In the genomic region with DNA sequence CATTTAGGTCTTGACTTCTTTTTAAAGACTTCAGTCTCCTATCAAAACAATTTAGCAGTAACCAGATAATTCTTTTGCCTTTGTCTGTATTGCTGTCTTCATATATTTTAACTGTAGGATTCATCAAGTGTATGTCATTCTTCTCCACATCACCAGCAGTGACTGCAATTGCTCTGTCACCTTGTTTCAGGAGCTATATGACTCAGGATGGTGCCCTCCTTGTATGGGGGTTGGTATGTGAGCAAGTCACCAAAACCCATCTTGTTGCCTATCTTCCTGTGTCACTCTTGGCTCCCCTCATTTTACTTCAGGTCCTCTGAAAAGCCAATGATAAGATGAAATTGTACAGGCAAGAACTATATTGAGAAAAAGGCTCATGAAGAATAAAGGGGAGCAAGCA, we compare ENCODE assay signal across 27 cellular contexts.
"Had no signal": no experiment of that assay in that cellular context is flagged by ENCODE, and none has a peak within 500 bp of the region (broad histone marks: within the 10 kb centered on the region; RNA-seq: fewer than 3 reads in every experiment).

No MANE protein-coding gene starts in this region.

- ATAC-seq: activated CD4-positive, alpha-beta T cell treated with anti-CD3 and anti-CD28 coated beads for 36 hours; activated T-cell treated with anti-CD3 and anti-CD28 coated beads, Interleukin-2, amount 50 U/mL, for 4 hours; activated T-helper 17 cell treated with anti-CD3 and anti-CD28 coated beads, Interleukin-2, amount 50 U/mL, for 72 hours; effector memory CD8-positive, alpha-beta T cell; foreskin keratinocyte; gastrocnemius medialis; heart left ventricle; T-cell had no signal

- H3K4me1 Mint-ChIP-seq: activated CD4-positive, alpha-beta T cell treated with anti-CD3 and anti-CD28 coated beads for 36 hours; activated CD4-positive, alpha-beta T cell treated with anti-CD3 and anti-CD28 coated beads, Interleukin-2, amount 10 ng/mL, durations not matched to agents 24 days and 14 days; activated naive CD4-positive, alpha-beta T cell treated with anti-CD3 and anti-CD28 coated beads, Interleukin-2, amount 10 ng/mL, durations not matched to agents 7 days and 5 days; activated T-helper 17 cell treated with anti-CD3 and anti-CD28 coated beads, Interleukin-2, amount 50 U/mL, for 72 hours; T-cell had no signal

- H3K27ac Mint-ChIP-seq: activated CD4-positive, alpha-beta memory T cell treated with anti-CD3 and anti-CD28 coated beads for 36 hours; activated CD4-positive, alpha-beta T cell treated with anti-CD3 and anti-CD28 coated beads for 36 hours; activated CD4-positive, alpha-beta T cell treated with anti-CD3 and anti-CD28 coated beads, Interleukin-2, amount 10 ng/mL, durations not matched to agents 24 days and 14 days; activated naive CD4-positive, alpha-beta T cell treated with anti-CD3 and anti-CD28 coated beads, Interleukin-2, amount 10 ng/mL, durations not matched to agents 7 days and 5 days; activated naive CD8-positive, alpha-beta T cell; activated T-helper 17 cell treated with anti-CD3 and anti-CD28 coated beads, Interleukin-2, amount 50 U/mL, for 72 hours; effector memory CD8-positive, alpha-beta T cell; T-cell; T-helper 1 cell treated with Interleukin-12 subunit alpha and Interleukin-12 subunit beta and Interleukin-4 antibody, amounts not matched to agents 30 μg/mL and 1 μg/mL, for 36 hours; T-helper 2 cell treated with Interferon-gamma antibody and Interleukin-4, amounts not matched to agents 5 μg/mL and 100 μg/mL, for 36 hours had no signal

- H3K36me3 Mint-ChIP-seq: activated CD4-positive, alpha-beta memory T cell treated with anti-CD3 and anti-CD28 coated beads for 36 hours; activated naive CD4-positive, alpha-beta T cell treated with anti-CD3 and anti-CD28 coated beads, Interleukin-2, amount 10 ng/mL, durations not matched to agents 7 days and 5 days; activated naive CD8-positive, alpha-beta T cell; T-cell had no signal

- H3K27me3 ChIP-seq: brain microvascular endothelial cell, esophagus muscularis mucosa, foreskin keratinocyte, gastrocnemius medialis, heart left ventricle had no signal

- H3K9me3 Mint-ChIP-seq: activated CD4-positive, alpha-beta T cell treated with anti-CD3 and anti-CD28 coated beads, Interleukin-2, amount 10 ng/mL, durations not matched to agents 24 days and 14 days had no signal

- DNase-seq: activated CD4-positive, alpha-beta memory T cell treated with anti-CD3 and anti-CD28 coated beads for 36 hours; activated CD4-positive, alpha-beta T cell treated with anti-CD3 and anti-CD28 coated beads for 36 hours; activated CD4-positive, alpha-beta T cell treated with anti-CD3 and anti-CD28 coated beads, Interleukin-2, amount 10 ng/mL, durations not matched to agents 24 days and 14 days; activated CD4-positive, CD25-positive, alpha-beta regulatory T cell; activated CD4-positive, CD25-positive, alpha-beta regulatory T cell treated with anti-CD3 and anti-CD28 coated beads, Interleukin-2, amount 50 U/mL, for 72 hours; activated effector memory CD4-positive, alpha-beta T cell treated with Interleukin-2 at 50 U/mL for 16 hours; activated naive CD4-positive, alpha-beta T cell treated with anti-CD3 and anti-CD28 coated beads, Interleukin-2, amount 10 ng/mL, durations not matched to agents 7 days and 5 days; activated T-cell treated with anti-CD3 and anti-CD28 coated beads, Interleukin-2, amount 50 U/mL, for 4 hours; amniotic stem cell; brain microvascular endothelial cell; cortex of kidney; dermis blood vessel endothelial cell; effector CD4-positive, alpha-beta T cell; effector memory CD8-positive, alpha-beta T cell; erythroblast; foreskin keratinocyte; gastrocnemius medialis; glutamatergic neuron; SW 1271; T-cell; T1000 had no signal

- H3K27ac ChIP-seq: brain microvascular endothelial cell, esophagus muscularis mucosa, foreskin keratinocyte, gastrocnemius medialis, heart left ventricle had no signal

- H3K4me3 Mint-ChIP-seq: activated CD4-positive, alpha-beta memory T cell treated with anti-CD3 and anti-CD28 coated beads for 36 hours; activated CD4-positive, alpha-beta T cell treated with anti-CD3 and anti-CD28 coated beads for 36 hours; activated CD4-positive, alpha-beta T cell treated with anti-CD3 and anti-CD28 coated beads, Interleukin-2, amount 10 ng/mL, durations not matched to agents 24 days and 14 days; activated naive CD4-positive, alpha-beta T cell treated with anti-CD3 and anti-CD28 coated beads, Interleukin-2, amount 10 ng/mL, durations not matched to agents 7 days and 5 days; activated naive CD8-positive, alpha-beta T cell; activated T-cell treated with anti-CD3 and anti-CD28 coated beads, Interleukin-2, amount 50 U/mL, for 4 hours; activated T-helper 17 cell treated with anti-CD3 and anti-CD28 coated beads, Interleukin-2, amount 50 U/mL, for 72 hours; effector memory CD8-positive, alpha-beta T cell; T-cell; T-helper 1 cell treated with Interleukin-12 subunit alpha and Interleukin-12 subunit beta and Interleukin-4 antibody, amounts not matched to agents 30 μg/mL and 1 μg/mL, for 36 hours; T-helper 2 cell treated with Interferon-gamma antibody and Interleukin-4, amounts not matched to agents 5 μg/mL and 100 μg/mL, for 36 hours had no signal

- H3K4me3 ChIP-seq: esophagus muscularis mucosa, gastrocnemius medialis, heart left ventricle had no signal

- H3K36me3 ChIP-seq: brain microvascular endothelial cell, esophagus muscularis mucosa, gastrocnemius medialis, heart left ventricle had no signal

- H3K27me3 Mint-ChIP-seq: activated CD4-positive, alpha-beta memory T cell treated with anti-CD3 and anti-CD28 coated beads for 36 hours; activated CD4-positive, alpha-beta T cell treated with anti-CD3 and anti-CD28 coated beads for 36 hours; activated CD4-positive, alpha-beta T cell treated with anti-CD3 and anti-CD28 coated beads, Interleukin-2, amount 10 ng/mL, durations not matched to agents 24 days and 14 days; activated naive CD4-positive, alpha-beta T cell treated with anti-CD3 and anti-CD28 coated beads, Interleukin-2, amount 10 ng/mL, durations not matched to agents 7 days and 5 days; activated naive CD8-positive, alpha-beta T cell; activated T-helper 17 cell treated with anti-CD3 and anti-CD28 coated beads, Interleukin-2, amount 50 U/mL, for 72 hours; effector memory CD8-positive, alpha-beta T cell; T-cell had no signal

- H3K9me3 ChIP-seq: esophagus muscularis mucosa, gastrocnemius medialis had no signal

- H3K4me1 ChIP-seq: foreskin keratinocyte, gastrocnemius medialis, heart left ventricle had no signal
